21 cellular contexts compared by ENCODE assay signal in the genomic region with DNA sequence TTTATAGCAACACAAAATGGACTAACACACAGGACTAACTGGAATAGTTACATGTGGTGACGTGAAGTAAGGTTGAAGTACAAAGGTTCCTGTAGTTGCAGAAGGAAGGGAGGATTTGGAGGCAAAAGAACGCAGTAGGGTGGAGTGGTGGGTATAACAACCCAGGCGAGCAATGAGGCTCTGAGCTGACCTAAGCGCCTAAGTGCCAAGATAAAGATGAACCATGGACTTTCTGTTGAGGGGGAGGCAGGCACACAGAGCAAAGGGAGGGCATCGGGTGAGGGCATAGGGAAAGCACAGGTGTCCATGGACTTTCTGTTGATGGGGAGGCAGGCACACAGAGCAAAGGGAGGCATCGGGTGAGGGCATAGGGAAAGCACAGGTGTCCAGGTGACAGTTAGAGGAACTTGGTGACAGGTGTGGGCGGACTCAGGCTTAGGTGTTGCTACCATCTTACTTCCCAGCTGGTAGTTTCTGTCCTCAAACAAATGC. TPM values are rescaled to one million over a fixed set of nuclear protein-coding genes. Genes with fewer than 3 reads are reported as not detected.
DNase-seq lines count a peak whose midpoint lies in the region; ATAC-seq, FAIRE-seq and TF ChIP-seq lines count a peak whose summit lies in the region.
"Had no signal": no experiment of that assay in that cellular context is flagged by ENCODE, and none has a peak within 500 bp of the region (broad histone marks: within the 10 kb centered on the region; RNA-seq: fewer than 3 reads in every experiment).

No MANE protein-coding gene starts in this region.

- H3K4me1 ChIP-seq in mucosa of descending colon (ENCODE audit: low read depth) = peaks cover 32% of the 10 kb centered on the region
- H3K4me1 ChIP-seq in gastrocnemius medialis = peaks cover 23% of the 10 kb centered on the region in 2 donors
- no peaks in the 10 kb centered on the region for H3K4me1 ChIP-seq in right cardiac atrium (ENCODE audit: control insufficient read depth, insufficient read depth, low read length)

- peaks cover 3% of the 10 kb centered on the region for H3K36me3 ChIP-seq in bronchial epithelial cell (ENCODE audit: control insufficient read depth, insufficient read depth, low read length)
- H3K36me3 ChIP-seq in mucosa of descending colon (ENCODE audit: low read depth) = no peaks in the 10 kb centered on the region
- no peaks in the 10 kb centered on the region for H3K36me3 ChIP-seq in gastrocnemius medialis
- H3K36me3 ChIP-seq: esophagus muscularis mucosa, gastroesophageal sphincter, WERI-Rb-1 had no signal

- intact Hi-C loops in mucosa of descending colon (cut with DNase I, micrococcal nuclease) (no loop called here), gastrocnemius medialis (cut with DNase I; ENCODE audit: low total_unique reads) (no loop called here), right cardiac atrium (cut with DNase I) (no loop called here)

- WGBS in right cardiac atrium = 84% methylated on average over 7 of the region's 7 CpGs

- FAIRE-seq in bronchial epithelial cell (lab: Jason Lieb, UNC) = peak; percentile 36

- in situ Hi-C loops in gastrocnemius medialis (cut with MboI; ENCODE audit: low sequenced_read_pairs in 4 of 4) = no loop called here

- DNase-seq in bronchial epithelial cell (ENCODE audit: low read depth) (no peak), mucosa of descending colon (peak; percentile 67 to 77 (median 68)), gastrocnemius medialis (no peak), right cardiac atrium (no peak), hippocampal formation (lab: John Stamatoyannopoulos, UW) (no peak), AG08396 (ENCODE audit: low spot score) (no peak)
- no peak for DNase-seq in activated T-cell treated with anti-CD3 and anti-CD28 coated beads, Interleukin-2, amount 50 U/mL, for 1 hour
- DNase-seq: activated CD8-positive, alpha-beta memory T cell treated with anti-CD3 and anti-CD28 coated beads, Interleukin-2, amount 50 U/mL, for 4 hours; GM23248; naive B cell; NCI-H2081 treated with DMSO at 0.1 percent for 48 hours; NCI-H524; stimulated activated CD4-positive, alpha-beta T cell treated with anti-CD3 and anti-CD28 coated beads, Interleukin-1b, Interleukin-23, amount 100 ng/mL, for 48 hours; testis; WERI-Rb-1 had no signal

- H3K9me3 ChIP-seq in mucosa of descending colon = no peaks in the 10 kb centered on the region
- no peaks in the 10 kb centered on the region for H3K9me3 ChIP-seq in gastrocnemius medialis
- no peaks in the 10 kb centered on the region for H3K9me3 ChIP-seq in right cardiac atrium (ENCODE audit: control insufficient read depth, low read length)
- H3K9me3 ChIP-seq: esophagus muscularis mucosa, gastroesophageal sphincter, testis had no signal

- no peak for TF ChIP-seq POLR2A in gastrocnemius medialis (IDR thresholded peaks at IDR 0.05)

- TF ChIP-seq CTCF in bronchial epithelial cell (IDR thresholded peaks at IDR 0.05; ENCODE audit: insufficient read depth, low read length, severe bottlenecking) (no peak), mucosa of descending colon (IDR thresholded peaks at IDR 0.05) (no peak), gastrocnemius medialis (IDR thresholded peaks at IDR 0.05 in 4 of 5, conservative IDR thresholded peaks at IDR 0.05 in 1 of 5) (no peak)

- H3K27me3 ChIP-seq in bronchial epithelial cell (ENCODE audit: control insufficient read depth, insufficient read depth, low read length) (no peaks in the 10 kb centered on the region), gastrocnemius medialis (no peaks in the 10 kb centered on the region), right cardiac atrium (ENCODE audit: control insufficient read depth, insufficient read depth) (no peaks in the 10 kb centered on the region)
- H3K27me3 ChIP-seq: esophagus muscularis mucosa, gastroesophageal sphincter, testis had no signal

- ATAC-seq in GM18520 (IDR thresholded peaks at IDR 0.05; ENCODE audit: unreplicated experiment) (peak; percentile 42), mucosa of descending colon (peak; percentile 64), gastrocnemius medialis (no peak), right cardiac atrium (no peak)
- ATAC-seq: gastroesophageal sphincter, SK-N-SH treated with all-trans-retinoic acid at 6 μM for 48 hours had no signal

- H3K4me3 ChIP-seq in bronchial epithelial cell (ENCODE audit: low read depth, low read length) (no peak overlapping the region), mucosa of descending colon (no peak overlapping the region), gastrocnemius medialis (no peak overlapping the region), right cardiac atrium (ENCODE audit: low read length) (no peak overlapping the region)
- H3K4me3 ChIP-seq: esophagus muscularis mucosa, gastroesophageal sphincter, GM23248, testis had no signal

- H3K27ac ChIP-seq in gastrocnemius medialis (peak overlapping the region; percentile 31 to 81 (median 75)), right cardiac atrium (ENCODE audit: low read length) (no peak overlapping the region)
- H3K27ac ChIP-seq: GM23248, parathyroid adenoma, testis, WERI-Rb-1 had no signal

RNA-seq across cellular contexts. Expression of gene SCNN1A, which starts 15.2 kb away (rescaled TPM):
- total RNA-seq in bronchial epithelial cell (54.5 and 57.7 TPM in 2 replicates), mucosa of descending colon (100 to 1,000 TPM; 130 to 402 (median 386) TPM), gastrocnemius medialis (1 to 10 TPM in 1 of 4 donors, under 1 TPM in 2, not detected in 1; 0.20 to 2.0 (median 0.38) TPM), right cardiac atrium (under 1 TPM; 0.08 to 0.80 (median 0.50) TPM)
- polyA plus RNA-seq in right cardiac atrium = 0.23 TPM

RNA-seq across cellular contexts. Expression of gene TNFRSF1A, which starts 18.2 kb away (rescaled TPM):
- 26.9 and 47.0 TPM in 2 replicates for total RNA-seq in bronchial epithelial cell
- 100 to 1,000 TPM; 166 to 237 (median 211) TPM for total RNA-seq in mucosa of descending colon
- total RNA-seq in gastrocnemius medialis = 100 to 1,000 TPM; 103 to 220 (median 193) TPM
- 100 to 1,000 TPM in 1 of 4 donors, 10 to 100 TPM in 3; 65.6 to 103 (median 75.9) TPM for total RNA-seq in right cardiac atrium
- polyA plus RNA-seq in right cardiac atrium = 41.3 TPM

RNA-seq across cellular contexts. Expression of gene LTBR, which starts 23.8 kb away (rescaled TPM):
- total RNA-seq in bronchial epithelial cell (55.8 and 60.6 TPM in 2 replicates), mucosa of descending colon (100 to 1,000 TPM; 114 to 142 (median 135) TPM), gastrocnemius medialis (10 to 100 TPM; 40.2 to 98.6 (median 43.7) TPM), right cardiac atrium (10 to 100 TPM; 37.6 to 54.2 (median 40.3) TPM)
- 30.8 TPM for polyA plus RNA-seq in right cardiac atrium

RNA-seq across cellular contexts. Expression of gene PLEKHG6, which starts 49.6 kb away (rescaled TPM):
- total RNA-seq in bronchial epithelial cell (15.3 and 23.4 TPM in 2 replicates), mucosa of descending colon (100 to 1,000 TPM in 2 of 3 donors, 10 to 100 TPM in 1; 90.4 to 190 (median 128) TPM), gastrocnemius medialis (under 1 TPM in 1 of 4 donors, not detected in 3; 0.29 TPM), right cardiac atrium (under 1 TPM in 1 of 4 donors, not detected in 3; 0.64 TPM)
- polyA plus RNA-seq in right cardiac atrium = 1.5 TPM
- total RNA-seq: Daoy, GM23248 had no signal

Comparison
In these comparisons a context has a peak if more than half of its experiments do, and no peak if none do; other contexts are left out.
1. ATAC-seq: peak in GM18520 (single experiment) and mucosa of descending colon (single experiment); none in gastrocnemius medialis (0 of 2) and right cardiac atrium (0 of 2).
2. DNase-seq: peak in mucosa of descending colon (3 of 3); none in bronchial epithelial cell (single experiment), gastrocnemius medialis (0 of 2), activated T-cell treated with anti-CD3 and anti-CD28 coated beads, Interleukin-2, amount 50 U/mL, for 1 hour (single experiment), right cardiac atrium (0 of 3), hippocampal formation (0 of 2) and AG08396 (single experiment).
3. RNA of gene SCNN1A, which starts 15.2 kb away (total RNA-seq): 130 to 402 TPM in mucosa of descending colon and 54.5 to 57.7 TPM in bronchial epithelial cell; 0.08 to 0.80 TPM in right cardiac atrium and 0.20 to 2.0 TPM in gastrocnemius medialis; every median in the first group is over 10 times any median in the second.